Comparison of ENCODE assay signal across 31 cellular contexts in genomic region chr16:73142995-73143394, GRCh38.
DNase-seq lines count a peak whose midpoint lies in the region; ATAC-seq, FAIRE-seq and TF ChIP-seq lines count a peak whose summit lies in the region.
"Had no signal": no experiment of that assay in that cellular context is flagged by ENCODE, and none has a peak within 500 bp of the region (broad histone marks: within the 10 kb centered on the region; RNA-seq: fewer than 3 reads in every experiment).

No MANE protein-coding gene starts in this region.

- H3K27ac Mint-ChIP-seq in activated CD4-positive, alpha-beta T cell treated with anti-CD3 and anti-CD28 coated beads, Interleukin-2, amount 10 ng/mL, durations not matched to agents 7 days and 5 days: no peak overlapping the region
- H3K27ac Mint-ChIP-seq: activated CD8-positive, alpha-beta T cell treated with anti-CD3 and anti-CD28 coated beads for 36 hours; CD4-positive, CD25-positive, alpha-beta regulatory T cell; endodermal cell; immature natural killer cell; neural progenitor cell had no signal

- no peaks in the 10 kb centered on the region for H3K4me1 Mint-ChIP-seq in activated CD4-positive, alpha-beta T cell treated with anti-CD3 and anti-CD28 coated beads, Interleukin-2, amount 10 ng/mL, durations not matched to agents 7 days and 5 days
- H3K4me1 Mint-ChIP-seq: CD4-positive, CD25-positive, alpha-beta regulatory T cell; immature natural killer cell had no signal

- POLR2A ChIA-PET in HepG2 (lab: Yijun Ruan, JAX): no interaction called here
- POLR2A ChIA-PET in activated CD4-positive, alpha-beta T cell treated with anti-CD3 and anti-CD28 coated beads, Interleukin-2, amount 10 ng/mL, durations not matched to agents 7 days and 5 days (lab: Charles Lee): no interaction called here

- TF ChIP-seq CTCF in HepG2 (CRISPR knock-in tag; IDR thresholded peaks at IDR 0.05) (no peak), right lobe of liver (IDR thresholded peaks at IDR 0.05) (no peak), left ventricle myocardium inferior (IDR thresholded peaks at IDR 0.05; ENCODE audit: borderline replicate concordance) (no peak), gastrocnemius medialis (IDR thresholded peaks at IDR 0.05 in 4 of 5, conservative IDR thresholded peaks at IDR 0.05 in 1 of 5) (no peak), colonic mucosa (IDR thresholded peaks at IDR 0.05) (no peak), foreskin fibroblast (IDR thresholded peaks at IDR 0.05; ENCODE audit: low read depth, low read length) (no peak)

- 35% methylated on average over 6 of the region's 6 CpGs for WGBS in HepG2 (ENCODE audit: low lambda C conversion rate)
- WGBS in right lobe of liver (ENCODE audit: insufficient coverage, low coverage, low lambda C conversion rate, missing lambda C conversion rate): 89% methylated on average over 6 of the region's 6 CpGs

- in situ Hi-C loops in HepG2 (cut with HindIII; ENCODE audit: extremely low pct_ligation_motif_present, low pct_unique_long_range_greater_than_20kb): no loop called here
- in situ Hi-C loops in gastrocnemius medialis (cut with MboI; ENCODE audit: low sequenced_read_pairs in 4 of 4): no loop called here

- DNase-seq in HepG2 (ENCODE audit: low spot score): no peak
- no peak for DNase-seq in right lobe of liver
- DNase-seq in left ventricle myocardium inferior: no peak
- DNase-seq in gastrocnemius medialis: no peak
- no peak for DNase-seq in NOMO-1 treated with dmso at 0.1 percent for 144 hours (lab: John Stamatoyannopoulos, UW; ENCODE audit: unreplicated experiment)
- DNase-seq in activated CD4-positive, alpha-beta T cell treated with anti-CD3 and anti-CD28 coated beads, Interleukin-2, amount 10 ng/mL, durations not matched to agents 7 days and 5 days: no peak
- no peak for DNase-seq in colonic mucosa
- DNase-seq in foreskin fibroblast: no peak
- DNase-seq: 8988T; activated CD8-positive, alpha-beta memory T cell treated with anti-CD3 and anti-CD28 coated beads, Interleukin-2, amount 50 U/mL, for 48 hours; activated CD8-positive, alpha-beta T cell treated with anti-CD3 and anti-CD28 coated beads for 36 hours; activated naive CD4-positive, alpha-beta T cell treated with anti-CD3 and anti-CD28 coated beads, Interleukin-2, amount 50 U/mL, for 16 hours; amygdala; CD4-positive, CD25-positive, alpha-beta regulatory T cell; endodermal cell; esophagus squamous epithelium; GM23248; immature natural killer cell; NCI-H146; NCI-H446 treated with DMSO at 0.1 percent for 48 hours; NCI-H82; stimulated activated CD4-positive, alpha-beta T cell treated with anti-CD3 and anti-CD28 coated beads, Interleukin-12 subunit alpha, Interleukin-12 subunit beta, amount 100 ng/mL, for 4 hours; stimulated activated CD4-positive, alpha-beta T cell treated with anti-CD3 and anti-CD28 coated beads, Interleukin-4, amount 100 ng/mL, for 1 hour; stomach; T-helper 9 cell had no signal

- H4K20me1 ChIP-seq in HepG2 (ENCODE audit: insufficient read depth, low read length): no peaks in the 10 kb centered on the region

- H3K27me3 Mint-ChIP-seq in activated CD4-positive, alpha-beta T cell treated with anti-CD3 and anti-CD28 coated beads, Interleukin-2, amount 10 ng/mL, durations not matched to agents 7 days and 5 days: no peaks in the 10 kb centered on the region
- H3K27me3 Mint-ChIP-seq: activated CD8-positive, alpha-beta T cell treated with anti-CD3 and anti-CD28 coated beads for 36 hours; CD4-positive, CD25-positive, alpha-beta regulatory T cell had no signal

- no peaks in the 10 kb centered on the region for H3K9me3 Mint-ChIP-seq in activated CD4-positive, alpha-beta T cell treated with anti-CD3 and anti-CD28 coated beads, Interleukin-2, amount 10 ng/mL, durations not matched to agents 7 days and 5 days
- H3K9me3 Mint-ChIP-seq: activated CD8-positive, alpha-beta T cell treated with anti-CD3 and anti-CD28 coated beads for 36 hours; endodermal cell; immature natural killer cell; neural progenitor cell had no signal

- no peaks in the 10 kb centered on the region for H3K79me2 ChIP-seq in HepG2 (ENCODE audit: insufficient read depth, low read length)
- H3K79me2 ChIP-seq: parathyroid adenoma had no signal

- no peak for TF ChIP-seq RAD21 in HepG2 (CRISPR knock-in tag; IDR thresholded peaks at IDR 0.05)

- CTCF ChIA-PET in HepG2 (lab: Yijun Ruan, JAX; ENCODE audit: low intra/inter-chr PET ratio, low total read pairs): no interaction called here
- CTCF ChIA-PET in activated CD4-positive, alpha-beta T cell treated with anti-CD3 and anti-CD28 coated beads, Interleukin-2, amount 10 ng/mL, durations not matched to agents 7 days and 5 days (lab: Charles Lee): no interaction called here

- H3K4me3 ChIP-seq in HepG2 (replicated peaks in 1 of 3; ENCODE audit: insufficient read depth in 1 of 3, low read depth in 2 of 3, low read length in 3 of 3) (no peak overlapping the region), right lobe of liver (no peak overlapping the region), left ventricle myocardium inferior (peak overlapping the region; percentile 59), gastrocnemius medialis (peak overlapping the region; percentile 28 to 61 (median 43)), colonic mucosa (no peak overlapping the region), foreskin fibroblast (ENCODE audit: low read depth in 1 of 2, low read length in 2 of 2) (no peak overlapping the region)
- H3K4me3 ChIP-seq: neural progenitor cell had no signal

- no peak for ATAC-seq in HepG2
- no peak for ATAC-seq in right lobe of liver
- ATAC-seq in gastrocnemius medialis: no peak
- ATAC-seq: activated CD8-positive, alpha-beta T cell treated with anti-CD3 and anti-CD28 coated beads for 36 hours had no signal

- no peak overlapping the region for H3K27ac ChIP-seq in HepG2 (ENCODE audit: extremely low read length, insufficient read depth, low read length)
- H3K27ac ChIP-seq in right lobe of liver: no peak overlapping the region
- H3K27ac ChIP-seq in left ventricle myocardium inferior (replicated peaks): peak overlapping the region; percentile 76
- peak overlapping the region in 2 of 4 donors; percentile 18 to 34 for H3K27ac ChIP-seq in gastrocnemius medialis
- no peak overlapping the region for H3K27ac ChIP-seq in colonic mucosa
- H3K27ac ChIP-seq: GM23248, neural progenitor cell, parathyroid adenoma had no signal

- peak overlapping the region; percentile 62 for H3K4me2 ChIP-seq in HepG2 (ENCODE audit: low read depth, low read length)
- H3K4me2 ChIP-seq: neural progenitor cell had no signal

- peaks cover 40% of the 10 kb centered on the region for H3K4me1 ChIP-seq in HepG2 (ENCODE audit: insufficient read depth, low read length)
- H3K4me1 ChIP-seq in right lobe of liver: peaks cover 0 to 20% (median 0%) of the 10 kb centered on the region in 4 donors
- peaks cover 14% of the 10 kb centered on the region for H3K4me1 ChIP-seq in left ventricle myocardium inferior
- H3K4me1 ChIP-seq in gastrocnemius medialis: no peaks in the 10 kb centered on the region
- H3K4me1 ChIP-seq in colonic mucosa: no peaks in the 10 kb centered on the region
- H3K4me1 ChIP-seq: neural progenitor cell, parathyroid adenoma had no signal

- FAIRE-seq in HepG2 (lab: Jason Lieb, UNC): no peak
- FAIRE-seq: bronchial epithelial cell, colon, RCC 7860 had no signal

- no peaks in the 10 kb centered on the region for H3K36me3 ChIP-seq in HepG2 (replicated peaks in 1 of 2; ENCODE audit: control insufficient read depth in 1 of 2, insufficient read depth in 2 of 2, low read length in 2 of 2)
- H3K36me3 ChIP-seq in right lobe of liver: no peaks in the 10 kb centered on the region
- H3K36me3 ChIP-seq in left ventricle myocardium inferior: no peaks in the 10 kb centered on the region
- no peaks in the 10 kb centered on the region for H3K36me3 ChIP-seq in gastrocnemius medialis
- H3K36me3 ChIP-seq in colonic mucosa: no peaks in the 10 kb centered on the region
- H3K36me3 ChIP-seq: esophagus squamous epithelium, neural progenitor cell, stomach, transverse colon had no signal

- H2AFZ ChIP-seq in HepG2 (ENCODE audit: low read length): no peak overlapping the region
- H2AFZ ChIP-seq: neural progenitor cell had no signal

- intact Hi-C loops in HepG2 (cut with micrococcal nuclease; ENCODE audit: unreplicated experiment): no loop called here
- intact Hi-C loops in right lobe of liver (cut with DNase I): no loop called here
- intact Hi-C loops in left ventricle myocardium inferior (cut with micrococcal nuclease): no loop called here
- intact Hi-C loops in gastrocnemius medialis (cut with DNase I; ENCODE audit: low total_unique reads): no loop called here
- intact Hi-C loops in colonic mucosa (cut with DNase I): no loop called here

- no peaks in the 10 kb centered on the region for H3K36me3 Mint-ChIP-seq in activated CD4-positive, alpha-beta T cell treated with anti-CD3 and anti-CD28 coated beads, Interleukin-2, amount 10 ng/mL, durations not matched to agents 7 days and 5 days (ENCODE audit: low read depth)
- H3K36me3 Mint-ChIP-seq: CD4-positive, CD25-positive, alpha-beta regulatory T cell; neural progenitor cell had no signal

- no peaks in the 10 kb centered on the region for H3K9me3 ChIP-seq in HepG2 (ENCODE audit: low read length)
- H3K9me3 ChIP-seq in right lobe of liver: no peaks in the 10 kb centered on the region
- H3K9me3 ChIP-seq in left ventricle myocardium inferior (replicated peaks): no peaks in the 10 kb centered on the region
- H3K9me3 ChIP-seq in gastrocnemius medialis: no peaks in the 10 kb centered on the region
- no peaks in the 10 kb centered on the region for H3K9me3 ChIP-seq in colonic mucosa
- H3K9me3 ChIP-seq: esophagus squamous epithelium, stomach, transverse colon had no signal

- TF ChIP-seq POLR2A in HepG2 (IDR thresholded peaks at IDR 0.05; ENCODE audit: insufficient read depth in 1 of 2, low read depth in 2 of 2, low read length in 2 of 2) (no peak), right lobe of liver (IDR thresholded peaks at IDR 0.05) (no peak), gastrocnemius medialis (IDR thresholded peaks at IDR 0.05) (no peak)

- H3K4me3 Mint-ChIP-seq in activated CD4-positive, alpha-beta T cell treated with anti-CD3 and anti-CD28 coated beads, Interleukin-2, amount 10 ng/mL, durations not matched to agents 7 days and 5 days: no peak overlapping the region
- H3K4me3 Mint-ChIP-seq: activated CD8-positive, alpha-beta T cell treated with anti-CD3 and anti-CD28 coated beads for 36 hours; CD4-positive, CD25-positive, alpha-beta regulatory T cell; endodermal cell; immature natural killer cell; neural progenitor cell had no signal

- H3K27me3 ChIP-seq in HepG2 (ENCODE audit: control insufficient read depth in 1 of 2, insufficient read depth in 2 of 2, low read length in 2 of 2): peaks cover 0 to 48% of the 10 kb centered on the region in 2 experiments; a peak in 3 of 5 replicates
- no peaks in the 10 kb centered on the region for H3K27me3 ChIP-seq in right lobe of liver
- peaks cover 3% of the 10 kb centered on the region for H3K27me3 ChIP-seq in left ventricle myocardium inferior (ENCODE audit: low read depth)
- no peaks in the 10 kb centered on the region for H3K27me3 ChIP-seq in gastrocnemius medialis
- H3K27me3 ChIP-seq in colonic mucosa: no peaks in the 10 kb centered on the region
- H3K27me3 ChIP-seq: neural progenitor cell, transverse colon had no signal

- H3K9ac ChIP-seq in HepG2 (ENCODE audit: insufficient read depth, low read depth, low read length) (no peak overlapping the region), colonic mucosa (ENCODE audit: low read depth in 2 of 2, low read length in 2 of 2) (peak overlapping the region in 1 of 2 donors; percentile 7)
- H3K9ac ChIP-seq: neural progenitor cell, parathyroid adenoma had no signal

- BruUV-seq in HepG2 (replicated peaks; lab: Mats Ljungman, UMichigan): no TSS peak

- no peak for TF ChIP-seq EP300 in HepG2 (IDR thresholded peaks at IDR 0.05; ENCODE audit: low read depth in 2 of 2, low read length in 2 of 2)
- TF ChIP-seq EP300 in HepG2 (CRISPR knock-in tag; IDR thresholded peaks at IDR 0.05; ENCODE audit: borderline replicate concordance): no peak

Comparison
In these comparisons a context has a peak if more than half of its experiments do, and no peak if none do; other contexts are left out.
1. H3K4me3 ChIP-seq: peak in left ventricle myocardium inferior (single experiment) and gastrocnemius medialis (4 of 4); none in HepG2 (0 of 3), right lobe of liver (0 of 3), colonic mucosa (single experiment) and foreskin fibroblast (0 of 2).